In the genomic region with DNA sequence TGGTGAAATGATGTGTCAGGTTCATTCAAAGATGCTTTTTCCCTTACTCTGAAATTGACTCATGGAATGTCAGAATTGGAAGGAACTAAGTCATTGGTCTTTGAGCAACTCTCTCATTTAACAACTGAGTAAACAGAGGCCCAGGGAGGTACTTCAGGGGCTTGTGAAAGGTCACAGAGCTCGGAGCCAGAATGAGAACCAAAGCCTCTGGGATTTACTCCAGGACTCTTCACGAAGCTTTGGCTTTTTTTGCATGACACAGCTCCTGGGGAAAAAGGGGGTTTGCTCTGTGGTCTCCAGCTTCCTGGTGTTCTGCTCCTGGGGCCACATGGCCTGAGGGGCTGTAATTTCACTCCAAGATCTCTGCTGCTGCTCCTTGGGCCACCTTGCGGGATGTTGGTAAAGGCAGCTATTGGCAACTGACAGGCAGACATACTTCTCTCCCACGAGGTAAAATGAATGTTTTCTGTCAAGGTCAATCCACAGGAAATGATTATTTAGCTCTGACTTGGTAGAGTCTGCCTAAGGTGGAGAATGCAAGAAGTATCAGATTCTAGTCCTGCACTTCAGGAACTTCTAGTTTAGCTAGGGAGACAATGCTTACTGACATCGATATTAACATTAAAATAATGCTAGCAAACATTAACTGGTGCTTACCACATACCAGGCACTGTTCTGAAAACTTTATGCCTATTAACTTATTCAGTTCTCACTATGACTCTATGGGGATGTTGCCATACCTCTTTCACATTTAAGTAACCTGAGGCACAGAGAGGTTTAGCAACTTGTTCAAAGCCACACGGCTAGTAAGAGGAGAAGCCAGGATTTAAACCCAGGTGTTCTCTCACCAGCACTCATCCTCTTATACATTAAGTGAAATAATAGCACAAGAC, we compare ENCODE assay signal across 12 cellular contexts. TPM values are rescaled to one million over a fixed set of nuclear protein-coding genes. Genes with fewer than 3 reads are reported as not detected.
DNase-seq lines count a peak whose midpoint lies in the region; ATAC-seq and TF ChIP-seq lines count a peak whose summit lies in the region.
"Had no signal": no experiment of that assay in that cellular context is flagged by ENCODE, and none has a peak within 500 bp of the region (broad histone marks: within the 10 kb centered on the region; RNA-seq: fewer than 3 reads in every experiment).

No MANE protein-coding gene starts in this region.

- H2AFZ ChIP-seq in osteoblast (ENCODE audit: low read length): no peak overlapping the region
- H2AFZ ChIP-seq: PC-9 had no signal

- TF ChIP-seq POLR2A in body of pancreas (IDR thresholded peaks at IDR 0.05): no peak

- H3K4me2 ChIP-seq in skeletal muscle satellite cell (ENCODE audit: low read length): peak overlapping the region; percentile 51
- no peak overlapping the region for H3K4me2 ChIP-seq in osteoblast (ENCODE audit: insufficient read depth, low read length)
- H3K4me2 ChIP-seq: PC-9 had no signal

- H3K4me3 ChIP-seq in body of pancreas (no peak overlapping the region), skeletal muscle satellite cell (ENCODE audit: low read length) (no peak overlapping the region), osteoblast (ENCODE audit: insufficient read depth, low read length) (no peak overlapping the region)
- H3K4me3 ChIP-seq: PC-9, spleen had no signal

- CTCF ChIA-PET in activated CD4-positive, alpha-beta T cell treated with anti-CD3 and anti-CD28 coated beads for 36 hours (lab: Charles Lee): no interaction called here

- no peak for DNase-seq in body of pancreas
- DNase-seq in foreskin keratinocyte: no peak
- DNase-seq in AML-193 (lab: John Stamatoyannopoulos, UW): no peak
- no peak for DNase-seq in osteoblast (ENCODE audit: insufficient read length, low spot score, missing footprints)
- no peak for DNase-seq in activated CD4-positive, alpha-beta T cell treated with anti-CD3 and anti-CD28 coated beads for 36 hours
- DNase-seq: NCI-H1930 had no signal

- H3K9me3 ChIP-seq in body of pancreas: no peaks in the 10 kb centered on the region
- no peaks in the 10 kb centered on the region for H3K9me3 ChIP-seq in skeletal muscle satellite cell (replicated peaks; ENCODE audit: low read length)
- no peaks in the 10 kb centered on the region for H3K9me3 ChIP-seq in osteoblast (ENCODE audit: low read depth, low read length)
- H3K9me3 ChIP-seq: spleen had no signal

- no peaks in the 10 kb centered on the region for H3K4me1 Mint-ChIP-seq in activated CD4-positive, alpha-beta T cell treated with anti-CD3 and anti-CD28 coated beads for 36 hours

- peak overlapping the region; percentile 50 for H3K9ac ChIP-seq in skeletal muscle satellite cell (ENCODE audit: low read depth, low read length)

- 30% methylated on average over 4 to 6 of the region's 6 CpGs for WGBS in body of pancreas, 2 donors

- ATAC-seq in GM21529 (IDR thresholded peaks at IDR 0.05; ENCODE audit: unreplicated experiment): peak; percentile 76
- peak; percentile 66 for ATAC-seq in HG03135 (IDR thresholded peaks at IDR 0.05; ENCODE audit: unreplicated experiment)
- peak; percentile 49 for ATAC-seq in body of pancreas
- ATAC-seq in foreskin keratinocyte: no peak
- no peak for ATAC-seq in activated CD4-positive, alpha-beta T cell treated with anti-CD3 and anti-CD28 coated beads for 36 hours

- no peaks in the 10 kb centered on the region for H3K36me3 Mint-ChIP-seq in activated CD4-positive, alpha-beta T cell treated with anti-CD3 and anti-CD28 coated beads for 36 hours (ENCODE audit: low read depth)
- H3K36me3 Mint-ChIP-seq: IgD-negative memory B cell had no signal

- H3K27me3 ChIP-seq in body of pancreas (no peaks in the 10 kb centered on the region), skeletal muscle satellite cell (ENCODE audit: control insufficient read depth, insufficient read depth, low read length) (peaks cover 4% of the 10 kb centered on the region), foreskin keratinocyte (peaks cover 36% of the 10 kb centered on the region), osteoblast (ENCODE audit: insufficient read depth, low read length) (peaks cover 8% of the 10 kb centered on the region)

- H3K36me3 ChIP-seq in body of pancreas (replicated peaks in 1 of 2; ENCODE audit: insufficient read depth in 1 of 2, low read depth in 2 of 2) (no peaks in the 10 kb centered on the region), skeletal muscle satellite cell (ENCODE audit: insufficient read depth, low read length) (no peaks in the 10 kb centered on the region), osteoblast (ENCODE audit: insufficient read depth, low read length) (no peaks in the 10 kb centered on the region)
- H3K36me3 ChIP-seq: spleen had no signal

- no peaks in the 10 kb centered on the region for H4K20me1 ChIP-seq in osteoblast (ENCODE audit: insufficient read depth, low read length)

- no peak overlapping the region for H3K27ac Mint-ChIP-seq in activated CD4-positive, alpha-beta T cell treated with anti-CD3 and anti-CD28 coated beads for 36 hours
- H3K27ac Mint-ChIP-seq: IgD-negative memory B cell had no signal

- no peak overlapping the region for H3K4me3 Mint-ChIP-seq in activated CD4-positive, alpha-beta T cell treated with anti-CD3 and anti-CD28 coated beads for 36 hours
- H3K4me3 Mint-ChIP-seq: IgD-negative memory B cell had no signal

- peaks cover 41% of the 10 kb centered on the region for H3K27me3 Mint-ChIP-seq in activated CD4-positive, alpha-beta T cell treated with anti-CD3 and anti-CD28 coated beads for 36 hours

- TF ChIP-seq CTCF in body of pancreas (IDR thresholded peaks at IDR 0.05) (no peak), foreskin keratinocyte (conservative IDR thresholded peaks at IDR 0.05) (no peak), osteoblast (IDR thresholded peaks at IDR 0.05; ENCODE audit: extremely low read depth, low read depth, low read length) (no peak)

- H3K4me1 ChIP-seq in body of pancreas (peaks cover 38% of the 10 kb centered on the region), skeletal muscle satellite cell (ENCODE audit: control insufficient read depth, insufficient read depth, low read length) (peaks cover 37% of the 10 kb centered on the region), foreskin keratinocyte (no peaks in the 10 kb centered on the region), osteoblast (ENCODE audit: insufficient read depth, low read length) (no peaks in the 10 kb centered on the region)

- intact Hi-C loops in body of pancreas (cut with DNase I): no loop called here
- intact Hi-C loops in activated CD4-positive, alpha-beta T cell treated with anti-CD3 and anti-CD28 coated beads for 36 hours (cut with DNase I, micrococcal nuclease): no loop called here

- POLR2A ChIA-PET in activated CD4-positive, alpha-beta T cell treated with anti-CD3 and anti-CD28 coated beads for 36 hours (lab: Charles Lee): no interaction called here

- H3K79me2 ChIP-seq in osteoblast (ENCODE audit: insufficient read depth, low read length): no peaks in the 10 kb centered on the region

- no peaks in the 10 kb centered on the region for H3K9me3 Mint-ChIP-seq in activated CD4-positive, alpha-beta T cell treated with anti-CD3 and anti-CD28 coated beads for 36 hours (ENCODE audit: low read depth)

- H3K27ac ChIP-seq in body of pancreas (peak overlapping the region in 3 of 4 donors; percentile 39 to 72 (median 54)), foreskin keratinocyte (no peak overlapping the region), osteoblast (ENCODE audit: low read depth, low read length) (no peak overlapping the region)
- H3K27ac ChIP-seq: PC-9, spleen had no signal

RNA-seq across cellular contexts. Expression of gene PKNOX2, which starts 16.1 kb away (rescaled TPM):
- 1 to 10 TPM; 4.2 to 4.9 TPM for total RNA-seq in body of pancreas
- 0.25 and 1.3 TPM in 2 replicates for total RNA-seq in skeletal muscle satellite cell (2012; rRNA removed)
- total RNA-seq in foreskin keratinocyte: 0.04 and 0.10 TPM in 2 replicates
- polyA plus RNA-seq in foreskin keratinocyte: 0.03 and 0.04 TPM in 2 replicates
- under 0.01 and 1.2 TPM in 2 replicates for total RNA-seq in osteoblast
- not detected for total RNA-seq in activated CD4-positive, alpha-beta T cell treated with anti-CD3 and anti-CD28 coated beads for 36 hours
- total RNA-seq: PC-9 had no signal
- polyA plus RNA-seq: IgD-negative memory B cell had no signal

Comparison
In these comparisons a context has a peak if more than half of its experiments do, and no peak if none do; other contexts are left out.
1. ATAC-seq: peak in GM21529 (single experiment), HG03135 (single experiment) and body of pancreas (single experiment); none in foreskin keratinocyte (single experiment) and activated CD4-positive, alpha-beta T cell treated with anti-CD3 and anti-CD28 coated beads for 36 hours (single experiment).
2. H3K27ac ChIP-seq: peak in body of pancreas (3 of 4); none in foreskin keratinocyte (single experiment) and osteoblast (single experiment).